ENCODE assay signal across 1 cellular context in the genomic region with DNA sequence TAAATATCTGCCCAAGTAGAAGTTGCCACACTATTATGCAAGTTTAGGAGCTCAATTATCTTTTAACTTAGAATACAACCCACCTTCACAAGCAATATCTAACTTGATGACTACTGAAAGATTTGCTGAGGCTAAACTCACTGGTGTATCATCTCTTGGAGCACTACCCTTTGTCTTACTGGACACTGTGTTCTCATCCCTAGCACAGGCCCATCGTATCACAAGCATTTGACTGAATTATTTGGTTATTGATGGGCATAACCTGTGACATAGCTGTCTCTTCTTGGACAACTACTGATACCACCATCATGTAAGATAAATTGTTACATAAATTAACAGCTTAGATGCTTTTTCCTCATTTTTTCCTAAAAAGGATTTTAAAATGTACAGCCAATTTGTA.
TF ChIP-seq lines count a peak whose summit lies in the region.

No MANE protein-coding gene starts in this region.

TF ChIP-seq in IMR-90, 13 proteins besides CTCF, POLR2A, EP300 and RAD21 (continued from another document):
- TF ChIP-seq, protein P1, sequence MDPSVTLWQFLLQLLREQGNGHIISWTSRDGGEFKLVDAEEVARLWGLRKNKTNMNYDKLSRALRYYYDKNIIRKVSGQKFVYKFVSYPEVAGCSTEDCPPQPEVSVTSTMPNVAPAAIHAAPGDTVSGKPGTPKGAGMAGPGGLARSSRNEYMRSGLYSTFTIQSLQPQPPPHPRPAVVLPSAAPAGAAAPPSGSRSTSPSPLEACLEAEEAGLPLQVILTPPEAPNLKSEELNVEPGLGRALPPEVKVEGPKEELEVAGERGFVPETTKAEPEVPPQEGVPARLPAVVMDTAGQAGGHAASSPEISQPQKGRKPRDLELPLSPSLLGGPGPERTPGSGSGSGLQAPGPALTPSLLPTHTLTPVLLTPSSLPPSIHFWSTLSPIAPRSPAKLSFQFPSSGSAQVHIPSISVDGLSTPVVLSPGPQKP (IDR thresholded peaks at IDR 0.05; ENCODE audit: borderline replicate concordance, low read depth, low read length) = no peak
- TF ChIP-seq RFX5 (IDR thresholded peaks at IDR 0.05; ENCODE audit: low read depth, low read length) (no peak), MAFK (IDR thresholded peaks at IDR 0.05; ENCODE audit: low read depth, low read length) (no peak), SMC3 (IDR thresholded peaks at IDR 0.05; ENCODE audit: low read depth, low read length) (no peak), RCOR1 (IDR thresholded peaks at IDR 0.05; ENCODE audit: insufficient replicate concordance, low read length) (no peak), MXI1 (IDR thresholded peaks at IDR 0.05; ENCODE audit: borderline replicate concordance, low read depth, low read length) (no peak), NFE2L2 (IDR thresholded peaks at IDR 0.05; ENCODE audit: low read depth, low read length) (no peak), FOS (IDR thresholded peaks at IDR 0.05; ENCODE audit: low read depth, low read length) (no peak)
- TF ChIP-seq, protein P2, sequence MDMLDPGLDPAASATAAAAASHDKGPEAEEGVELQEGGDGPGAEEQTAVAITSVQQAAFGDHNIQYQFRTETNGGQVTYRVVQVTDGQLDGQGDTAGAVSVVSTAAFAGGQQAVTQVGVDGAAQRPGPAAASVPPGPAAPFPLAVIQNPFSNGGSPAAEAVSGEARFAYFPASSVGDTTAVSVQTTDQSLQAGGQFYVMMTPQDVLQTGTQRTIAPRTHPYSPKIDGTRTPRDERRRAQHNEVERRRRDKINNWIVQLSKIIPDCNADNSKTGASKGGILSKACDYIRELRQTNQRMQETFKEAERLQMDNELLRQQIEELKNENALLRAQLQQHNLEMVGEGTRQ (IDR thresholded peaks at IDR 0.05; ENCODE audit: low read depth, low read length) = no peak
